Comparison of ENCODE assay signal across 8 cellular contexts in the genomic region with DNA sequence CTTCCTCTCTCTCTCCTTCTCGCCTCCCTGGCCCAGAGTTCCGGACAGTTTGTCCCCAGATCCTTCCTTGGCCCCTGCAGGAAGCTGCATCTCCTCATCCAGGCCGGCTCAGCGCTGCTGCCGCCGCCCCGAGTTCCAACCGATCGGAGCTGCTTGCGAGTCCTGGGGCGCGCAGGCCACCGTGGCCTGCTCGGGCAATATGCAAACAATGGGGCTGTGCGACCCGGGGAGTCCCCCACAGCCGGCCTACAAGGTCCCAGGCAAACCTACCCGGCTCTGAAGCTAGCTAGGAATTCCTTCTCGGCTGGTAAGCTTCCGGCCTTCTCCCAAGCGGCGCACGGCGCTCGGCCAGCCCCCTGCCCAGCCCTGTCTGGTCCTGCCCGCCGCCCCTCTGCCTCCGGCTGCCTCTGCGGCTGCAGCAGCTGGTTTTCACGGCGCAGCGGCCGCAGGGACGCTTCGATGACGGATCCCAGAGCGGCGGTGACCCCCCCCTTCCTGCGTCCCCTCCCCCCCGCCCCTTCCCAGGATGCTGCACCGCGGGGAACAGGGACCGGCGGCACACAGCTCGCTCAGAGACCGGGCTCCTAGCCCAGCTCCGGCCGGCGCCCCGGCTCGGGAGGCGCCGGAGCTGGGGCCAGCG. TPM values are rescaled to one million over a fixed set of nuclear protein-coding genes. Genes with fewer than 3 reads are reported as not detected.
A peak's percentile ranks its signal among the peaks of the same experiment; 100 is the strongest.
DNase-seq lines count a peak whose midpoint lies in the region; ATAC-seq and TF ChIP-seq lines count a peak whose summit lies in the region.

No MANE protein-coding gene starts in this region.

- H3K36me3 ChIP-seq in adrenal gland (replicated peaks in 1 of 2) (peaks cover 0 to 23% of the 10 kb centered on the region in 2 donors), sigmoid colon (peaks cover 13 to 33% (median 16%) of the 10 kb centered on the region in 4 donors)

- H3K27me3 ChIP-seq in adrenal gland: peaks cover 12% of the 10 kb centered on the region
- no peaks in the 10 kb centered on the region for H3K27me3 ChIP-seq in sigmoid colon

- DNase-seq in AG04449 (ENCODE audit: low read depth, low spot score) (no peak), NCI-H146 treated with DMSO at 0.1 percent for 48 hours (lab: John Stamatoyannopoulos, UW; ENCODE audit: unreplicated experiment) (peak; percentile 2), adrenal gland (peak in 3 of 7 donors; percentile 18 to 57 (median 30)), hepatic stellate cell (ENCODE audit: low spot score) (peak; percentile 47), sigmoid colon (no peak), COLO829 (ENCODE audit: low spot score) (no peak)

- no peak for TF ChIP-seq CTCF in AG04449 (IDR thresholded peaks at IDR 0.05; ENCODE audit: insufficient read depth, low read length, missing control alignments)
- TF ChIP-seq CTCF in adrenal gland (IDR thresholded peaks at IDR 0.05): no peak
- TF ChIP-seq CTCF in sigmoid colon (IDR thresholded peaks at IDR 0.05): no peak

- CTCF ChIA-PET in AG04449 (lab: Yijun Ruan, JAX): interaction anchor here (0.9 to 12.7 kb wide), 10 partner anchors 21 to 179 kb away, joined by 3 to 116 read pairs (median 5); a partner anchor contains a TSS

- POLR2A ChIA-PET in AG04449 (lab: Yijun Ruan, JAX): interaction anchor here (0.5 to 2.9 kb wide), 15 partner anchors 9 to 686 kb away, joined by 3 to 20 read pairs (median 4); no protein-coding TSS in a partner anchor

- ATAC-seq in GM19035 (IDR thresholded peaks at IDR 0.05; ENCODE audit: unreplicated experiment) (peak; percentile 34), HG02981 (IDR thresholded peaks at IDR 0.05; ENCODE audit: unreplicated experiment) (no peak)

- H3K4me3 ChIP-seq in AG04449 (ENCODE audit: low read depth, low read length): peak overlapping the region; percentile 64
- peak overlapping the region; percentile 40 to 83 (median 65) for H3K4me3 ChIP-seq in adrenal gland
- peak overlapping the region; percentile 67 to 86 (median 78) for H3K4me3 ChIP-seq in sigmoid colon

- H3K9me3 ChIP-seq in adrenal gland (replicated peaks in 1 of 3): no peaks in the 10 kb centered on the region
- H3K9me3 ChIP-seq in sigmoid colon: no peaks in the 10 kb centered on the region

- TF ChIP-seq EP300 in sigmoid colon (IDR thresholded peaks at IDR 0.05): no peak

- TF ChIP-seq POLR2A in adrenal gland (IDR thresholded peaks at IDR 0.05) (no peak), sigmoid colon (IDR thresholded peaks at IDR 0.05) (no peak)

- intact Hi-C loops in adrenal gland (cut with DNase I) (loop anchor here (5.0 to 10.0 kb wide), 3 partner anchors 39 to 61 kb away; a partner anchor contains a TSS), sigmoid colon (cut with DNase I) (loop anchor here (10.0 kb wide), 1 partner anchor 821 kb away; no protein-coding TSS in a partner anchor)

- peaks cover 14 to 47% of the 10 kb centered on the region in 2 donors for H3K4me1 ChIP-seq in adrenal gland (replicated peaks in 1 of 2)
- peaks cover 0 to 63% (median 32%) of the 10 kb centered on the region in 4 donors for H3K4me1 ChIP-seq in sigmoid colon

- 0 to 57% (median 13%) methylated on average over 1 to 54 of the region's 54 CpGs for WGBS in adrenal gland, 4 donors
- 0 to 1% methylated on average over 54 of the region's 54 CpGs for WGBS in sigmoid colon, 2 donors

- H3K27ac ChIP-seq in adrenal gland: peak overlapping the region; percentile 84 to 98 (median 95)
- H3K27ac ChIP-seq in sigmoid colon: peak overlapping the region; percentile 91 to 98 (median 94)

RNA-seq across cellular contexts. Expression of a gene that starts 59.4 kb away (rescaled TPM):
- 100 to 1,000 TPM; 191 to 474 (median 379) TPM for total RNA-seq in adrenal gland
- polyA plus RNA-seq in adrenal gland: 100 to 1,000 TPM; 132 to 226 (median 146) TPM
- total RNA-seq in sigmoid colon: 100 to 1,000 TPM; 232 to 551 (median 473) TPM
- polyA plus RNA-seq in sigmoid colon: 100 to 1,000 TPM in 1 of 3 donors, 10 to 100 TPM in 2; 40.5 to 272 (median 64.9) TPM

Comparison
In these comparisons a context has a peak if more than half of its experiments do, and no peak if none do; other contexts are left out.
1. DNase-seq: peak in NCI-H146 treated with DMSO at 0.1 percent for 48 hours (single experiment) and hepatic stellate cell (single experiment); none in AG04449 (single experiment), sigmoid colon (single experiment) and COLO829 (single experiment).
2. Peak in every context shown above with its lines, with median percentiles within 50 percentile points of each other: H3K4me3 ChIP-seq.